Comparison of ENCODE assay signal across 20 cellular contexts in genomic region chr17:77891602-77892001, GRCh38.
"Had no signal": no experiment of that assay in that cellular context is flagged by ENCODE, and none has a peak within 500 bp of the region (broad histone marks: within the 10 kb centered on the region; RNA-seq: fewer than 3 reads in every experiment).

No MANE protein-coding gene starts in this region.

- H3K4me1 ChIP-seq: parathyroid adenoma had no signal

- H3K27me3 Mint-ChIP-seq: central memory CD8-positive, alpha-beta T cell had no signal

- H3K27ac ChIP-seq: brain microvascular endothelial cell, neutrophil, parathyroid adenoma, tibial nerve, uterus had no signal

- H3K4me3 Mint-ChIP-seq: activated CD4-positive, alpha-beta memory T cell treated with anti-CD3 and anti-CD28 coated beads, Interleukin-2, amount 10 ng/mL, durations not matched to agents 7 days and 5 days; activated CD4-positive, alpha-beta T cell treated with anti-CD3 and anti-CD28 coated beads for 36 hours; activated CD8-positive, alpha-beta memory T cell treated with anti-CD3 and anti-CD28 coated beads, Interleukin-2, amount 10 ng/mL, durations not matched to agents 7 days and 5 days; activated naive CD4-positive, alpha-beta T cell treated with anti-CD3 and anti-CD28 coated beads for 36 hours; central memory CD8-positive, alpha-beta T cell; immature natural killer cell; natural killer cell; T-helper 2 cell treated with Interferon-gamma antibody and Interleukin-4, amounts not matched to agents 5 μg/mL and 100 μg/mL, for 36 hours; WTC11 had no signal

- ATAC-seq: activated CD4-positive, alpha-beta T cell treated with anti-CD3 and anti-CD28 coated beads for 36 hours; activated CD8-positive, alpha-beta memory T cell treated with anti-CD3 and anti-CD28 coated beads, Interleukin-2, amount 10 ng/mL, durations not matched to agents 7 days and 5 days; natural killer cell; stimulated activated naive CD8-positive, alpha-beta T cell treated with anti-CD3 and anti-CD28 coated beads, Interleukin-15, Interleukin-2, amounts not matched to agents 100 U/mL and 50 U/mL, for 24 hours had no signal

- DNase-seq: activated CD4-positive, alpha-beta memory T cell treated with anti-CD3 and anti-CD28 coated beads, Interleukin-2, amount 10 ng/mL, durations not matched to agents 7 days and 5 days; activated CD8-positive, alpha-beta memory T cell treated with anti-CD3 and anti-CD28 coated beads, Interleukin-2, amount 10 ng/mL, durations not matched to agents 7 days and 5 days; activated naive CD4-positive, alpha-beta T cell treated with anti-CD3 and anti-CD28 coated beads for 36 hours; anterior cingulate cortex; brain microvascular endothelial cell; cortex of kidney; immature natural killer cell; natural killer cell; stimulated activated CD4-positive, alpha-beta T cell treated with anti-CD3 and anti-CD28 coated beads, Interleukin-2, amount 100 ng/mL, for 24 hours; stimulated activated naive CD8-positive, alpha-beta T cell treated with anti-CD3 and anti-CD28 coated beads, Interleukin-15, Interleukin-2, amounts not matched to agents 100 U/mL and 50 U/mL, for 24 hours; uterus had no signal

- FAIRE-seq: frontal cortex, TTC549 had no signal

- H3K36me3 Mint-ChIP-seq: activated CD8-positive, alpha-beta memory T cell treated with anti-CD3 and anti-CD28 coated beads, Interleukin-2, amount 10 ng/mL, durations not matched to agents 7 days and 5 days; immature natural killer cell; natural killer cell; WTC11 had no signal

- H3K4me3 ChIP-seq: tibial nerve, uterus had no signal

- H3K9me3 ChIP-seq: neutrophil, tibial nerve, uterus had no signal

- H3K36me3 ChIP-seq: brain microvascular endothelial cell, neutrophil, tibial nerve, uterus had no signal

- H3K9me3 Mint-ChIP-seq: activated CD4-positive, alpha-beta memory T cell treated with anti-CD3 and anti-CD28 coated beads, Interleukin-2, amount 10 ng/mL, durations not matched to agents 7 days and 5 days; activated naive CD4-positive, alpha-beta T cell treated with anti-CD3 and anti-CD28 coated beads for 36 hours; central memory CD8-positive, alpha-beta T cell; immature natural killer cell; natural killer cell; T-helper 2 cell treated with Interferon-gamma antibody and Interleukin-4, amounts not matched to agents 5 μg/mL and 100 μg/mL, for 36 hours; WTC11 had no signal

- H3K27ac Mint-ChIP-seq: activated CD4-positive, alpha-beta memory T cell treated with anti-CD3 and anti-CD28 coated beads, Interleukin-2, amount 10 ng/mL, durations not matched to agents 7 days and 5 days; activated CD4-positive, alpha-beta T cell treated with anti-CD3 and anti-CD28 coated beads for 36 hours; activated CD8-positive, alpha-beta memory T cell treated with anti-CD3 and anti-CD28 coated beads, Interleukin-2, amount 10 ng/mL, durations not matched to agents 7 days and 5 days; activated naive CD4-positive, alpha-beta T cell treated with anti-CD3 and anti-CD28 coated beads for 36 hours; natural killer cell; T-helper 2 cell treated with Interferon-gamma antibody and Interleukin-4, amounts not matched to agents 5 μg/mL and 100 μg/mL, for 36 hours; WTC11 had no signal

- H3K27me3 ChIP-seq: tibial nerve, uterus had no signal
